ENCODE assay signal across 1 cellular context in genomic region chr20:22577515-22578220, GRCh38.
TF ChIP-seq lines count a peak whose summit lies in the region.

No MANE protein-coding gene starts in this region.

TF ChIP-seq in HepG2, 621 proteins besides CTCF, POLR2A, EP300 and RAD21 (continued from another document and continues in another):
- peak; percentile 3; the same call in 1 of the 2 replicates for TF ChIP-seq ZNF7 (CRISPR knock-in tag; IDR thresholded peaks at IDR 0.05)
- TF ChIP-seq TAF1 (CRISPR knock-in tag; IDR thresholded peaks at IDR 0.05), result peak; percentile 83
- peak; percentile 19; the same call in 1 of the 2 replicates for TF ChIP-seq SMAD9 (CRISPR knock-in tag; IDR thresholded peaks at IDR 0.05)
- TF ChIP-seq SRSF1 (optimal IDR thresholded peaks at IDR 0.05; ENCODE audit: low read depth, low read length), result peak; percentile 92
- TF ChIP-seq ZNF598 (CRISPR knock-in tag; IDR thresholded peaks at IDR 0.05; ENCODE audit: borderline replicate concordance), result peak; percentile 95
- peak; percentile 48; the same call in 1 of the 2 replicates for TF ChIP-seq ZNF83 (CRISPR knock-in tag; IDR thresholded peaks at IDR 0.05; ENCODE audit: borderline replicate concordance)
- TF ChIP-seq CBX1 (IDR thresholded peaks at IDR 0.05; ENCODE audit: low read depth), result peak; percentile 72
- TF ChIP-seq UBTF (CRISPR knock-in tag; IDR thresholded peaks at IDR 0.05), result peak; percentile 79
- no peak; the same call in 1 of the 2 replicates for TF ChIP-seq ZNF782 (CRISPR knock-in tag; IDR thresholded peaks at IDR 0.05; ENCODE audit: borderline replicate concordance)
- TF ChIP-seq GRHL1 (CRISPR knock-in tag; conservative IDR thresholded peaks at IDR 0.05), result no peak
- TF ChIP-seq ZNF432 (CRISPR knock-in tag; IDR thresholded peaks at IDR 0.05; ENCODE audit: borderline replicate concordance), result peak; percentile 76; the same call in 1 of the 2 replicates
- TF ChIP-seq ZFP41 (CRISPR knock-in tag; IDR thresholded peaks at IDR 0.05; ENCODE audit: borderline replicate concordance), result peak; percentile 82
- TF ChIP-seq KDM3A (CRISPR knock-in tag; IDR thresholded peaks at IDR 0.05; ENCODE audit: low read depth), result no peak
- TF ChIP-seq SOX13 (IDR thresholded peaks at IDR 0.05), result no peak
- TF ChIP-seq SOX13 (CRISPR knock-in tag; conservative IDR thresholded peaks at IDR 0.05 in 1 of 2, IDR thresholded peaks at IDR 0.05 in 1 of 2), result peak in 1 of 2 experiments; percentile 51; a peak in 2 of 4 replicates
- TF ChIP-seq STAT6 (CRISPR knock-in tag; IDR thresholded peaks at IDR 0.05; ENCODE audit: borderline replicate concordance), result peak; percentile 66; the same call in 1 of the 2 replicates
- no peak for TF ChIP-seq ZNF12 (CRISPR knock-in tag; IDR thresholded peaks at IDR 0.05)
- TF ChIP-seq HINFP (CRISPR knock-in tag; IDR thresholded peaks at IDR 0.05; ENCODE audit: low read depth), result no peak; the same call in 1 of the 2 replicates
- peak; percentile 64; the same call in 1 of the 2 replicates for TF ChIP-seq ZNF790 (CRISPR knock-in tag; IDR thresholded peaks at IDR 0.05; ENCODE audit: borderline replicate concordance)
- peak; percentile 30 for TF ChIP-seq FOSL2 (CRISPR knock-in tag; IDR thresholded peaks at IDR 0.05)
- peak; percentile 34; the same call in 1 of the 2 replicates for TF ChIP-seq MYC (CRISPR knock-in tag; IDR thresholded peaks at IDR 0.05; ENCODE audit: borderline replicate concordance)
- no peak for TF ChIP-seq ZNF362 (CRISPR knock-in tag; IDR thresholded peaks at IDR 0.05; ENCODE audit: borderline replicate concordance)
- TF ChIP-seq RXRB (CRISPR knock-in tag; IDR thresholded peaks at IDR 0.05; ENCODE audit: borderline replicate concordance), result peak; percentile 38; the same call in 1 of the 2 replicates
- TF ChIP-seq TOPORS (CRISPR knock-in tag; IDR thresholded peaks at IDR 0.05), result 0 out of 2 replicates have a peak, but pooled peaks have one; percentile 57
- TF ChIP-seq THAP11 (CRISPR knock-in tag; IDR thresholded peaks at IDR 0.05), result no peak; the same call in 1 of the 2 replicates
- TF ChIP-seq ARID4A (CRISPR knock-in tag; IDR thresholded peaks at IDR 0.05; ENCODE audit: borderline replicate concordance), result 0 out of 2 replicates have a peak, but pooled peaks have one; percentile 2
- peak; percentile 54 for TF ChIP-seq ZSCAN25 (CRISPR knock-in tag; IDR thresholded peaks at IDR 0.05)
- TF ChIP-seq ZNF749 (CRISPR knock-in tag; IDR thresholded peaks at IDR 0.05; ENCODE audit: borderline replicate concordance), result 0 out of 2 replicates have a peak, but pooled peaks have one; percentile 14
- TF ChIP-seq ARID3A (IDR thresholded peaks at IDR 0.05; ENCODE audit: low read depth, low read length), result no peak
- 0 out of 2 replicates have a peak, but pooled peaks have one; percentile 48 for TF ChIP-seq ZNF10 (CRISPR knock-in tag; IDR thresholded peaks at IDR 0.05; ENCODE audit: borderline replicate concordance, low read depth)
- TF ChIP-seq MIER3 (CRISPR knock-in tag; IDR thresholded peaks at IDR 0.05; ENCODE audit: borderline replicate concordance), result peak; percentile 29; the same call in 1 of the 2 replicates
- peak; percentile 58; the same call in 1 of the 2 replicates for TF ChIP-seq POLR2AphosphoS5 (IDR thresholded peaks at IDR 0.05; ENCODE audit: low read depth, low read length)
- TF ChIP-seq ZNF704 (CRISPR knock-in tag; IDR thresholded peaks at IDR 0.05; ENCODE audit: borderline replicate concordance), result no peak
- 0 out of 2 replicates have a peak, but pooled peaks have one; percentile 13 for TF ChIP-seq ZNF691 (CRISPR knock-in tag; IDR thresholded peaks at IDR 0.05; ENCODE audit: borderline replicate concordance, low read depth)
- TF ChIP-seq HBP1 (CRISPR knock-in tag; IDR thresholded peaks at IDR 0.05; ENCODE audit: low read depth), result peak; percentile 68; the same call in 1 of the 2 replicates
- no peak for TF ChIP-seq ZNF816 (CRISPR knock-in tag; IDR thresholded peaks at IDR 0.05; ENCODE audit: borderline replicate concordance)
- no peak for TF ChIP-seq PCBP2 (optimal IDR thresholded peaks at IDR 0.05; ENCODE audit: low read depth, low read length, poor library complexity, severe bottlenecking)
- TF ChIP-seq ATF3 (CRISPR knock-in tag; IDR thresholded peaks at IDR 0.05), result 0 out of 2 replicates have a peak, but pooled peaks have one; percentile 44
